8 cellular contexts compared by ENCODE assay signal in genomic region chr2:177393824-177394614, GRCh38. TPM values are rescaled to one million over a fixed set of nuclear protein-coding genes. Genes with fewer than 3 reads are reported as not detected.
DNase-seq lines count a peak whose midpoint lies in the region; ATAC-seq and TF ChIP-seq lines count a peak whose summit lies in the region.

No MANE protein-coding gene starts in this region.

- H3K27ac Mint-ChIP-seq in activated CD4-positive, alpha-beta T cell treated with anti-CD3 and anti-CD28 coated beads, Interleukin-2, amount 10 ng/mL, durations not matched to agents 24 days and 14 days, result peak overlapping the region; percentile 95
- peak overlapping the region; percentile 50 for H3K27ac Mint-ChIP-seq in activated CD8-positive, alpha-beta T cell treated with anti-CD3 and anti-CD28 coated beads for 36 hours

- H3K36me3 Mint-ChIP-seq in activated CD4-positive, alpha-beta T cell treated with anti-CD3 and anti-CD28 coated beads, Interleukin-2, amount 10 ng/mL, durations not matched to agents 24 days and 14 days (ENCODE audit: low read depth), result peaks cover 22% of the 10 kb centered on the region
- peaks cover 30% of the 10 kb centered on the region for H3K36me3 Mint-ChIP-seq in activated CD8-positive, alpha-beta T cell treated with anti-CD3 and anti-CD28 coated beads for 36 hours (ENCODE audit: low read depth)

- H3K4me1 Mint-ChIP-seq in activated CD4-positive, alpha-beta T cell treated with anti-CD3 and anti-CD28 coated beads, Interleukin-2, amount 10 ng/mL, durations not matched to agents 24 days and 14 days, result peaks cover 57% of the 10 kb centered on the region
- H3K4me1 Mint-ChIP-seq in activated CD8-positive, alpha-beta T cell treated with anti-CD3 and anti-CD28 coated beads for 36 hours (ENCODE audit: low read depth), result peaks cover 65% of the 10 kb centered on the region

- peaks cover 17 to 72% (median 49%) of the 10 kb centered on the region in 4 donors for H3K4me1 ChIP-seq in stomach

- WGBS in stomach, 5 donors, result 40 to 60% (median 50%) methylated on average over 8 of the region's 8 CpGs

- CTCF ChIA-PET in activated CD8-positive, alpha-beta T cell treated with anti-CD3 and anti-CD28 coated beads for 36 hours (lab: Charles Lee), result interaction anchor here (0.6 to 6.0 kb wide), 10 partner anchors 10 to 1004 kb away, joined by 3 to 31 read pairs (median 4); no protein-coding TSS in a partner anchor

- H3K36me3 ChIP-seq in stomach, result no peaks in the 10 kb centered on the region

- POLR2A ChIA-PET in activated CD8-positive, alpha-beta T cell treated with anti-CD3 and anti-CD28 coated beads for 36 hours (lab: Charles Lee), result interaction anchor here (1.0 to 4.1 kb wide), 5 partner anchors 10 to 130 kb away, joined by 3 to 20 read pairs (median 6); partner anchors contain the start of gene NFE2L2

- H3K27ac ChIP-seq in stomach, result peak overlapping the region in 1 of 5 donors; percentile 80

- no peak for TF ChIP-seq CTCF in activated CD8-positive, alpha-beta T cell treated with anti-CD3 and anti-CD28 coated beads for 36 hours (IDR thresholded peaks at IDR 0.05)
- TF ChIP-seq CTCF in stomach (IDR thresholded peaks at IDR 0.05), result no peak

- H3K9me3 ChIP-seq in iPS-18c (ENCODE audit: control insufficient read depth, insufficient read depth, low read length) (no peaks in the 10 kb centered on the region), stomach (no peaks in the 10 kb centered on the region)

- no peak for TF ChIP-seq EP300 in stomach (IDR thresholded peaks at IDR 0.05)

- H3K4me3 ChIP-seq in iPS-18c (ENCODE audit: insufficient read depth, low read depth, low read length) (peak overlapping the region; percentile 89; the same call in 1 of the 2 replicates), stomach (peak overlapping the region; percentile 66 to 84 (median 82))

- no peak for ATAC-seq in activated CD8-positive, alpha-beta T cell treated with anti-CD3 and anti-CD28 coated beads for 36 hours
- no peak for ATAC-seq in GM19351 (IDR thresholded peaks at IDR 0.05; ENCODE audit: unreplicated experiment)

- TF ChIP-seq POLR2A in stomach (IDR thresholded peaks at IDR 0.05), result no peak

- no peak for DNase-seq in activated CD4-positive, alpha-beta T cell treated with anti-CD3 and anti-CD28 coated beads, Interleukin-2, amount 10 ng/mL, durations not matched to agents 24 days and 14 days
- no peak for DNase-seq in activated CD4-positive, alpha-beta T cell treated with anti-CD3 and anti-CD28 coated beads for 4 hours
- DNase-seq in activated CD8-positive, alpha-beta T cell treated with anti-CD3 and anti-CD28 coated beads for 36 hours, result no peak
- DNase-seq in stomach (no peak), CD1c-positive myeloid dendritic cell (ENCODE audit: extremely low spot score) (no peak)
- no peak for DNase-seq in stimulated activated CD8-positive, alpha-beta memory T cell treated with anti-CD3 and anti-CD28 coated beads, Interleukin-4, amount 100 ng/mL, for 48 hours

- no peaks in the 10 kb centered on the region for H3K27me3 Mint-ChIP-seq in activated CD4-positive, alpha-beta T cell treated with anti-CD3 and anti-CD28 coated beads, Interleukin-2, amount 10 ng/mL, durations not matched to agents 24 days and 14 days
- no peaks in the 10 kb centered on the region for H3K27me3 Mint-ChIP-seq in activated CD8-positive, alpha-beta T cell treated with anti-CD3 and anti-CD28 coated beads for 36 hours

- H3K27me3 ChIP-seq in stomach, result no peaks in the 10 kb centered on the region

- peak overlapping the region; percentile 91 for H3K4me3 Mint-ChIP-seq in activated CD4-positive, alpha-beta T cell treated with anti-CD3 and anti-CD28 coated beads, Interleukin-2, amount 10 ng/mL, durations not matched to agents 24 days and 14 days
- peak overlapping the region; percentile 95 for H3K4me3 Mint-ChIP-seq in activated CD8-positive, alpha-beta T cell treated with anti-CD3 and anti-CD28 coated beads for 36 hours

- peaks cover 5% of the 10 kb centered on the region for H3K9me3 Mint-ChIP-seq in activated CD4-positive, alpha-beta T cell treated with anti-CD3 and anti-CD28 coated beads, Interleukin-2, amount 10 ng/mL, durations not matched to agents 24 days and 14 days
- no peaks in the 10 kb centered on the region for H3K9me3 Mint-ChIP-seq in activated CD8-positive, alpha-beta T cell treated with anti-CD3 and anti-CD28 coated beads for 36 hours

- intact Hi-C loops in activated CD4-positive, alpha-beta T cell treated with anti-CD3 and anti-CD28 coated beads, Interleukin-2, amount 10 ng/mL, durations not matched to agents 24 days and 14 days (cut with micrococcal nuclease), result loop anchor here (2.0 kb wide), 3 partner anchors 23 to 159 kb away; partner anchors contain the start of gene NFE2L2
- intact Hi-C loops in activated CD8-positive, alpha-beta T cell treated with anti-CD3 and anti-CD28 coated beads for 36 hours (cut with micrococcal nuclease), result no loop called here
- intact Hi-C loops in stomach (cut with DNase I; ENCODE audit: low total_unique reads), result no loop called here

RNA-seq across cellular contexts. Expression of gene AGPS, which starts 1.4 kb away (rescaled TPM):
- 74.0 and 76.7 TPM in 2 replicates for total RNA-seq in activated CD4-positive, alpha-beta T cell treated with anti-CD3 and anti-CD28 coated beads, Interleukin-2, amount 10 ng/mL, durations not matched to agents 24 days and 14 days
- total RNA-seq in activated CD8-positive, alpha-beta T cell treated with anti-CD3 and anti-CD28 coated beads for 36 hours, result 10 to 100 TPM; 55.7 to 58.9 TPM
- total RNA-seq in stomach, result 100 to 1,000 TPM in 1 of 5 donors, 10 to 100 TPM in 3, 1 to 10 TPM in 1; 8.2 to 163 (median 43.7) TPM
- 1 to 10 TPM; 4.2 to 9.2 (median 7.3) TPM for polyA plus RNA-seq in stomach
